12 cellular contexts compared by ENCODE assay signal in genomic region chr12:24661657-24662096, GRCh38.
DNase-seq lines count a peak whose midpoint lies in the region; ATAC-seq and TF ChIP-seq lines count a peak whose summit lies in the region.
"Had no signal": no experiment of that assay in that cellular context is flagged by ENCODE, and none has a peak within 500 bp of the region (broad histone marks: within the 10 kb centered on the region; RNA-seq: fewer than 3 reads in every experiment).

No MANE protein-coding gene starts in this region.

- H3K36me3 ChIP-seq in brain microvascular endothelial cell (replicated peaks) (no peaks in the 10 kb centered on the region), right lobe of liver (no peaks in the 10 kb centered on the region)

- in situ Hi-C loops in brain microvascular endothelial cell (cut with HindIII; ENCODE audit: low pct_ligation_motif_present, low sequenced_read_pairs) = no loop called here

- peaks cover 2% of the 10 kb centered on the region for H3K9me3 Mint-ChIP-seq in natural killer cell treated with Interleukin-12 subunit alpha and Interleukin-12 subunit beta and Interleukin-15 and Interleukin-18, amount 100 ng/mL, for 72 hours
- no peaks in the 10 kb centered on the region for H3K9me3 Mint-ChIP-seq in natural killer cell
- no peaks in the 10 kb centered on the region for H3K9me3 Mint-ChIP-seq in activated T-helper 17 cell treated with anti-CD3 and anti-CD28 coated beads, Interleukin-2, amount 50 U/mL, for 72 hours
- H3K9me3 Mint-ChIP-seq in WTC11 = no peaks in the 10 kb centered on the region

- no peaks in the 10 kb centered on the region for H3K9me3 ChIP-seq in right lobe of liver
- H3K9me3 ChIP-seq: SK-N-SH had no signal

- WGBS in right lobe of liver (ENCODE audit: insufficient coverage, low coverage, low lambda C conversion rate, missing lambda C conversion rate) = 10% methylated on average over 4 of the region's 5 CpGs

- H3K36me3 Mint-ChIP-seq in natural killer cell treated with Interleukin-12 subunit alpha and Interleukin-12 subunit beta and Interleukin-15 and Interleukin-18, amount 100 ng/mL, for 72 hours = peaks cover 24% of the 10 kb centered on the region
- H3K36me3 Mint-ChIP-seq in natural killer cell (no peaks in the 10 kb centered on the region), WTC11 (no peaks in the 10 kb centered on the region)
- no peaks in the 10 kb centered on the region for H3K36me3 Mint-ChIP-seq in activated T-helper 17 cell treated with anti-CD3 and anti-CD28 coated beads, Interleukin-2, amount 50 U/mL, for 72 hours (ENCODE audit: low read depth)

- DNase-seq in natural killer cell treated with Interleukin-12 subunit alpha and Interleukin-12 subunit beta and Interleukin-15 and Interleukin-18, amount 100 ng/mL, for 72 hours (ENCODE audit: low spot score) = no peak
- DNase-seq in natural killer cell (no peak), brain microvascular endothelial cell (peak; percentile 47), right lobe of liver (peak; percentile 86 to 95 (median 90)), WTC11 (ENCODE audit: low spot score) (no peak)
- DNase-seq: NCI-H1930, SK-N-SH had no signal

- H3K27ac Mint-ChIP-seq in natural killer cell treated with Interleukin-12 subunit alpha and Interleukin-12 subunit beta and Interleukin-15 and Interleukin-18, amount 100 ng/mL, for 72 hours = peak overlapping the region in 1 of 2 donors; percentile 68
- H3K27ac Mint-ChIP-seq in natural killer cell (no peak overlapping the region), WTC11 (no peak overlapping the region)
- no peak overlapping the region for H3K27ac Mint-ChIP-seq in activated T-helper 17 cell treated with anti-CD3 and anti-CD28 coated beads, Interleukin-2, amount 50 U/mL, for 72 hours
- H3K27ac Mint-ChIP-seq: B cell, progenitor cell of endocrine pancreas had no signal

- no peak overlapping the region for H3K4me3 Mint-ChIP-seq in natural killer cell treated with Interleukin-12 subunit alpha and Interleukin-12 subunit beta and Interleukin-15 and Interleukin-18, amount 100 ng/mL, for 72 hours
- H3K4me3 Mint-ChIP-seq in natural killer cell (no peak overlapping the region), WTC11 (no peak overlapping the region)
- no peak overlapping the region for H3K4me3 Mint-ChIP-seq in activated T-helper 17 cell treated with anti-CD3 and anti-CD28 coated beads, Interleukin-2, amount 50 U/mL, for 72 hours
- H3K4me3 Mint-ChIP-seq: B cell had no signal

- H3K4me1 Mint-ChIP-seq in natural killer cell treated with Interleukin-12 subunit alpha and Interleukin-12 subunit beta and Interleukin-15 and Interleukin-18, amount 100 ng/mL, for 72 hours (ENCODE audit: low read depth in 2 of 2) = peaks cover 0 to 7% of the 10 kb centered on the region in 2 donors
- H3K4me1 Mint-ChIP-seq in natural killer cell (no peaks in the 10 kb centered on the region), WTC11 (no peaks in the 10 kb centered on the region)
- no peaks in the 10 kb centered on the region for H3K4me1 Mint-ChIP-seq in activated T-helper 17 cell treated with anti-CD3 and anti-CD28 coated beads, Interleukin-2, amount 50 U/mL, for 72 hours
- H3K4me1 Mint-ChIP-seq: B cell had no signal

- H3K27me3 Mint-ChIP-seq in natural killer cell treated with Interleukin-12 subunit alpha and Interleukin-12 subunit beta and Interleukin-15 and Interleukin-18, amount 100 ng/mL, for 72 hours = peaks cover 14 to 48% of the 10 kb centered on the region in 2 donors
- H3K27me3 Mint-ChIP-seq in natural killer cell (ENCODE audit: low read depth in 2 of 2) (peaks cover 9 to 20% of the 10 kb centered on the region in 2 donors), WTC11 (ENCODE audit: low read depth) (no peaks in the 10 kb centered on the region)
- peaks cover 4% of the 10 kb centered on the region for H3K27me3 Mint-ChIP-seq in activated T-helper 17 cell treated with anti-CD3 and anti-CD28 coated beads, Interleukin-2, amount 50 U/mL, for 72 hours
- H3K27me3 Mint-ChIP-seq: B cell, progenitor cell of endocrine pancreas had no signal

- no peaks in the 10 kb centered on the region for H3K27me3 ChIP-seq in brain microvascular endothelial cell (replicated peaks)
- no peaks in the 10 kb centered on the region for H3K27me3 ChIP-seq in right lobe of liver

- peak; percentile 46 to 69 for ATAC-seq in natural killer cell treated with Interleukin-12 subunit alpha and Interleukin-12 subunit beta and Interleukin-15 and Interleukin-18, amount 100 ng/mL, for 72 hours
- no peak for ATAC-seq in natural killer cell
- ATAC-seq in right lobe of liver = peak; percentile 99
- ATAC-seq in GM19455 (IDR thresholded peaks at IDR 0.05; ENCODE audit: unreplicated experiment) = no peak
- no peak for ATAC-seq in GM21619 (IDR thresholded peaks at IDR 0.05; ENCODE audit: unreplicated experiment)
- no peak for ATAC-seq in activated T-helper 17 cell treated with anti-CD3 and anti-CD28 coated beads, Interleukin-2, amount 50 U/mL, for 72 hours (replicated peaks)
- ATAC-seq in WTC11 = no peak; the same call in 1 of the 2 replicates

- TF ChIP-seq POLR2A in right lobe of liver (IDR thresholded peaks at IDR 0.05) = no peak

- H3K4me1 ChIP-seq in right lobe of liver = peaks cover 0 to 13% (median 0%) of the 10 kb centered on the region in 4 donors

- CTCF ChIA-PET in WTC11 (lab: Charles Lee) = no interaction called here

- no peak overlapping the region for H3K4me3 ChIP-seq in brain microvascular endothelial cell (ENCODE audit: low read depth, low read length)
- peak overlapping the region in 1 of 3 donors; percentile 22 for H3K4me3 ChIP-seq in right lobe of liver

- H3K27ac ChIP-seq in brain microvascular endothelial cell = no peak overlapping the region
- H3K27ac ChIP-seq in right lobe of liver = peak overlapping the region in 2 of 3 donors; percentile 2 to 52

- intact Hi-C loops in natural killer cell (cut with micrococcal nuclease) = no loop called here
- intact Hi-C loops in right lobe of liver (cut with DNase I) = no loop called here

- TF ChIP-seq CTCF in natural killer cell (IDR thresholded peaks at IDR 0.05) (no peak), brain microvascular endothelial cell (IDR thresholded peaks at IDR 0.05; ENCODE audit: low read depth, low read length, missing control alignments) (peak; percentile 30), right lobe of liver (IDR thresholded peaks at IDR 0.05) (peak in 2 of 4 donors; percentile 3 to 7), WTC11 (IDR thresholded peaks at IDR 0.05) (no peak)

- POLR2A ChIA-PET in WTC11 (lab: Charles Lee) = no interaction called here

TF ChIP-seq in WTC11, 78 proteins besides CTCF, POLR2A, EP300 and RAD21 (continues in another document):
- no peak for TF ChIP-seq ATF3 (CRISPR knock-in tag; conservative IDR thresholded peaks at IDR 0.05)
- TF ChIP-seq, protein P1, sequence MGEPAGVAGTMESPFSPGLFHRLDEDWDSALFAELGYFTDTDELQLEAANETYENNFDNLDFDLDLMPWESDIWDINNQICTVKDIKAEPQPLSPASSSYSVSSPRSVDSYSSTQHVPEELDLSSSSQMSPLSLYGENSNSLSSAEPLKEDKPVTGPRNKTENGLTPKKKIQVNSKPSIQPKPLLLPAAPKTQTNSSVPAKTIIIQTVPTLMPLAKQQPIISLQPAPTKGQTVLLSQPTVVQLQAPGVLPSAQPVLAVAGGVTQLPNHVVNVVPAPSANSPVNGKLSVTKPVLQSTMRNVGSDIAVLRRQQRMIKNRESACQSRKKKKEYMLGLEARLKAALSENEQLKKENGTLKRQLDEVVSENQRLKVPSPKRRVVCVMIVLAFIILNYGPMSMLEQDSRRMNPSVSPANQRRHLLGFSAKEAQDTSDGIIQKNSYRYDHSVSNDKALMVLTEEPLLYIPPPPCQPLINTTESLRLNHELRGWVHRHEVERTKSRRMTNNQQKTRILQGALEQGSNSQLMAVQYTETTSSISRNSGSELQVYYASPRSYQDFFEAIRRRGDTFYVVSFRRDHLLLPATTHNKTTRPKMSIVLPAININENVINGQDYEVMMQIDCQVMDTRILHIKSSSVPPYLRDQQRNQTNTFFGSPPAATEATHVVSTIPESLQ (CRISPR knock-in tag; IDR thresholded peaks at IDR 0.05) = no peak
- no peak for TF ChIP-seq JAZF1 (CRISPR knock-in tag; IDR thresholded peaks at IDR 0.05)
- no peak for TF ChIP-seq ZNF317 (CRISPR knock-in tag; IDR thresholded peaks at IDR 0.05; ENCODE audit: borderline replicate concordance, low read depth)
- TF ChIP-seq FOXP1 (CRISPR knock-in tag; IDR thresholded peaks at IDR 0.05; ENCODE audit: borderline replicate concordance) = no peak
- TF ChIP-seq KAT7 (CRISPR knock-in tag; IDR thresholded peaks at IDR 0.05; ENCODE audit: borderline replicate concordance) = no peak
- TF ChIP-seq ATF1 (CRISPR knock-in tag; IDR thresholded peaks at IDR 0.05) = no peak
- TF ChIP-seq MAX (CRISPR knock-in tag; IDR thresholded peaks at IDR 0.05) = no peak
- no peak for TF ChIP-seq ERG (CRISPR knock-in tag; IDR thresholded peaks at IDR 0.05)

Comparison
In these comparisons a context has a peak if more than half of its experiments do, and no peak if none do; other contexts are left out.
1. ATAC-seq: peak in natural killer cell treated with Interleukin-12 subunit alpha and Interleukin-12 subunit beta and Interleukin-15 and Interleukin-18, amount 100 ng/mL, for 72 hours (2 of 2) and right lobe of liver (4 of 4); none in natural killer cell (0 of 3), GM19455 (single experiment), GM21619 (single experiment), activated T-helper 17 cell treated with anti-CD3 and anti-CD28 coated beads, Interleukin-2, amount 50 U/mL, for 72 hours (single experiment) and WTC11 (single experiment).
2. DNase-seq: peak in brain microvascular endothelial cell (single experiment) and right lobe of liver (3 of 3); none in natural killer cell treated with Interleukin-12 subunit alpha and Interleukin-12 subunit beta and Interleukin-15 and Interleukin-18, amount 100 ng/mL, for 72 hours (single experiment), natural killer cell (single experiment) and WTC11 (single experiment).